ENCODE assay signal across 8 cellular contexts in the genomic region with DNA sequence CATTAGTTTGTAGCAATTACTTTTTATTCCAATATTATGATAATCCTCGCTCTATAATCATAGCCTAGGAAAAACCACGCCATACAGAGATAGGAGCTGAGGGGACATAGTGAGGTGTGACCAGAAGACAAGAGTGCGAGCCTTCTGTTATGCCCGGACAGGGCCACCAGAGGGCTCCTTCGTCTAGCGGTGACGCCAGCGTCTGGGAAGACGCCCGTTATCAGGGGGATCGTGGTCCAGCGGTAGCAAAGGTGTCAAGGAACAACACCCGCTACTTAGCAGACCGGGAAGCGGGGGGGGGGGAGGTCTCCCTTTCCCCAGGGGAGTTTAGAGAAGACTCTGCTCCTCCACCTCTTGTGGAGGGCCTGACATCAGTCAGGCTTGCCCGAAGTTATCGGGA. TPM values are rescaled to one million over a fixed set of nuclear protein-coding genes. Genes with fewer than 3 reads are reported as not detected.
DNase-seq lines count a peak whose midpoint lies in the region; ATAC-seq and TF ChIP-seq lines count a peak whose summit lies in the region.
"Not testable (repeated sequence)": the region's sequence is repeated elsewhere in the genome, so short reads cannot be mapped to it uniquely, and the experiment has no call there.

No MANE protein-coding gene starts in this region.

- ATAC-seq in heart right ventricle, result not testable (repeated sequence)

- not testable (repeated sequence) for H3K4me3 ChIP-seq in HFF-Myc (replicated peaks; ENCODE audit: low read depth, low read length); SK-N-SH (ENCODE audit: low read depth in 2 of 2, low read length in 1 of 2); cardiac fibroblast (replicated peaks in 1 of 2; ENCODE audit: low read depth in 2 of 2, low read length in 2 of 2)
- H3K4me3 ChIP-seq in heart right ventricle, result peak overlapping the region in 2 of 10 donors; percentile 12 to 20

- H3K36me3 ChIP-seq in SK-N-SH (replicated peaks in 1 of 2; ENCODE audit: control insufficient read depth in 1 of 2, insufficient read depth in 2 of 2, low read length in 1 of 2); heart right ventricle: not testable (repeated sequence)

- not testable (repeated sequence) for H2AFZ ChIP-seq in SK-N-SH (ENCODE audit: low read depth)

- intact Hi-C loops in heart right ventricle (cut with DNase I), result not testable (repeated sequence)

- not testable (repeated sequence) for H3K9ac ChIP-seq in SK-N-SH

- CTCF ChIA-PET in SK-N-SH (lab: Yijun Ruan, JAX), result interaction anchor here (0.9 to 1.4 kb wide), 3 partner anchors 11 to 274 kb away, joined by 3 to 11 read pairs (median 3); no protein-coding TSS in a partner anchor

- not testable (repeated sequence) for H3K27ac ChIP-seq in SK-N-SH (ENCODE audit: low read depth in 2 of 2, low read length in 1 of 2); heart right ventricle

- TF ChIP-seq CTCF in HFF-Myc (IDR thresholded peaks at IDR 0.05; ENCODE audit: low read depth, low read length, missing control alignments) (peak; percentile 32), cardiac fibroblast (IDR thresholded peaks at IDR 0.05; ENCODE audit: low read depth, low read length) (peak; percentile 39), heart right ventricle (IDR thresholded peaks at IDR 0.05) (peak in 8 of 9 donors; percentile 27 to 59 (median 44))
- TF ChIP-seq CTCF in SK-N-SH (IDR thresholded peaks at IDR 0.05), result not testable (repeated sequence)

- not testable (repeated sequence) for H3F3A ChIP-seq in SK-N-SH (replicated peaks; ENCODE audit: insufficient read depth)

- H4K20me1 ChIP-seq in SK-N-SH (ENCODE audit: insufficient read depth), result not testable (repeated sequence)

- not testable (repeated sequence) for H3K4me1 ChIP-seq in SK-N-SH (ENCODE audit: control insufficient read depth in 1 of 2, insufficient read depth in 2 of 2, low read depth in 1 of 2, low read length in 1 of 2); heart right ventricle

- peak; percentile 20 for TF ChIP-seq RAD21 in SK-N-SH (IDR thresholded peaks at IDR 0.05; ENCODE audit: low read length)

- POLR2A ChIA-PET in SK-N-SH (lab: Yijun Ruan, JAX), result not testable (repeated sequence)

- not testable (repeated sequence) for H3K79me2 ChIP-seq in SK-N-SH (ENCODE audit: insufficient read depth)

- not testable (repeated sequence) for H3K9me2 ChIP-seq in SK-N-SH

- H3K27me3 ChIP-seq in SK-N-SH (ENCODE audit: insufficient read depth), result not testable (repeated sequence)
- H3K27me3 ChIP-seq in heart right ventricle, result peaks cover 0 to 11% (median 0%) of the 10 kb centered on the region in 7 donors

- not testable (repeated sequence) for H3K9me3 ChIP-seq in SK-N-SH, heart right ventricle

- peak; percentile 54 for DNase-seq in Ammon's horn (ENCODE audit: low spot score)
- DNase-seq in HFF-Myc (ENCODE audit: extremely low read depth, low read depth); SK-N-SH: not testable (repeated sequence)
- DNase-seq in activated T-cell treated with anti-CD3 and anti-CD28 coated beads for 24 hours (ENCODE audit: low read depth), result peak; percentile 48
- peak; percentile 27 to 39 for DNase-seq in cardiac fibroblast (ENCODE audit: low read depth in 2 of 2)
- DNase-seq in heart right ventricle, result peak; percentile 50 to 71
- DNase-seq in occipital lobe (lab: John Stamatoyannopoulos, UW), result peak; percentile 24
- peak; percentile 22 to 37 for DNase-seq in stimulated activated CD8-positive, alpha-beta memory T cell treated with anti-CD3 and anti-CD28 coated beads, Interleukin-2, amount 100 ng/mL, for 1 hour (ENCODE audit: low read depth in 2 of 2)

- 22% methylated on average over 6 of the region's 17 CpGs for WGBS in SK-N-SH (ENCODE audit: low lambda C conversion rate)
- WGBS in heart right ventricle, 2 donors, result 9% methylated on average over 17 of the region's 17 CpGs

- TF ChIP-seq EP300 in SK-N-SH (IDR thresholded peaks at IDR 0.05; ENCODE audit: borderline replicate concordance in 1 of 2, low read depth in 1 of 2, low read length in 1 of 2), result not testable (repeated sequence)

- not testable (repeated sequence) for H3K4me2 ChIP-seq in SK-N-SH

RNA-seq across cellular contexts. Expression of gene GLS2, which starts 8.7 kb away (rescaled TPM):
- polyA plus RNA-seq in SK-N-SH (2012; rRNA removed), result 1.2 and 2.1 TPM in 2 replicates
- 0.72 and 0.90 TPM in 2 replicates for polyA plus RNA-seq in SK-N-SH (2012; cell fraction: cytosol; rRNA removed)
- 3.1 and 3.4 TPM in 2 replicates for polyA plus RNA-seq in SK-N-SH (2012; cell fraction: nucleus; rRNA removed)
- 1 to 10 TPM in 2 of 10 donors, under 1 TPM in 8; 0.19 to 1.4 (median 0.52) TPM for total RNA-seq in heart right ventricle
- polyA plus RNA-seq in heart right ventricle, result under 1 TPM; 0.22 to 0.59 TPM
- 5.9 TPM for total RNA-seq in occipital lobe

RNA-seq across cellular contexts. Expression of gene RBMS2, which starts 24.9 kb away (rescaled TPM):
- polyA plus RNA-seq in SK-N-SH (2012; rRNA removed) (8.9 and 12.2 TPM in 2 replicates), heart right ventricle (10 to 100 TPM in 1 of 2 donors, 1 to 10 TPM in 1; 6.4 to 13.5 TPM)
- 7.8 and 10.1 TPM in 2 replicates for polyA plus RNA-seq in SK-N-SH (2012; cell fraction: cytosol; rRNA removed)
- 11.6 and 21.9 TPM in 2 replicates for polyA plus RNA-seq in SK-N-SH (2012; cell fraction: nucleus; rRNA removed)
- total RNA-seq in heart right ventricle (10 to 100 TPM; 24.5 to 39.6 (median 31.5) TPM), occipital lobe (3.0 TPM)

RNA-seq across cellular contexts. Expression of gene SPRYD4, which starts 28.3 kb away (rescaled TPM):
- polyA plus RNA-seq in SK-N-SH (2012; rRNA removed) (2.6 and 3.5 TPM in 2 replicates), heart right ventricle (1 to 10 TPM; 1.9 to 2.3 TPM)
- polyA plus RNA-seq in SK-N-SH (2012; cell fraction: cytosol; rRNA removed), result 1.8 and 2.3 TPM in 2 replicates
- 5.1 and 7.3 TPM in 2 replicates for polyA plus RNA-seq in SK-N-SH (2012; cell fraction: nucleus; rRNA removed)
- total RNA-seq in heart right ventricle (1 to 10 TPM; 3.0 to 5.0 (median 4.4) TPM), occipital lobe (1.6 TPM)

RNA-seq across cellular contexts. Expression of gene MIP, which starts 42.2 kb away (rescaled TPM):
- not detected in 2 replicates for polyA plus RNA-seq in SK-N-SH (2012; rRNA removed)
- polyA plus RNA-seq in SK-N-SH (2012; cell fraction: cytosol; rRNA removed), result 0.07 TPM in 1 of 2 replicates, not detected in the other
- polyA plus RNA-seq in SK-N-SH (2012; cell fraction: nucleus; rRNA removed), result 0.05 TPM in 1 of 2 replicates, not detected in the other
- total RNA-seq in heart right ventricle, result under 1 TPM in 2 of 10 donors, not detected in 8; 0.09 to 0.30 TPM
- polyA plus RNA-seq in heart right ventricle, result not detected
- 0.62 TPM for total RNA-seq in occipital lobe

RNA-seq across cellular contexts. Expression of gene TIMELESS, which starts 47.5 kb away (rescaled TPM):
- polyA plus RNA-seq in SK-N-SH (2012; rRNA removed), result 5.1 and 5.4 TPM in 2 replicates
- polyA plus RNA-seq in SK-N-SH (2012; cell fraction: cytosol; rRNA removed), result 5.0 and 5.7 TPM in 2 replicates
- polyA plus RNA-seq in SK-N-SH (2012; cell fraction: nucleus; rRNA removed), result 16.0 and 16.5 TPM in 2 replicates
- total RNA-seq in heart right ventricle, result 1 to 10 TPM; 1.0 to 5.2 (median 2.0) TPM
- 1 to 10 TPM; 2.3 to 2.7 TPM for polyA plus RNA-seq in heart right ventricle
- 10.9 TPM for total RNA-seq in occipital lobe
